Comparison of ENCODE assay signal across 7 cellular contexts in the genomic region with DNA sequence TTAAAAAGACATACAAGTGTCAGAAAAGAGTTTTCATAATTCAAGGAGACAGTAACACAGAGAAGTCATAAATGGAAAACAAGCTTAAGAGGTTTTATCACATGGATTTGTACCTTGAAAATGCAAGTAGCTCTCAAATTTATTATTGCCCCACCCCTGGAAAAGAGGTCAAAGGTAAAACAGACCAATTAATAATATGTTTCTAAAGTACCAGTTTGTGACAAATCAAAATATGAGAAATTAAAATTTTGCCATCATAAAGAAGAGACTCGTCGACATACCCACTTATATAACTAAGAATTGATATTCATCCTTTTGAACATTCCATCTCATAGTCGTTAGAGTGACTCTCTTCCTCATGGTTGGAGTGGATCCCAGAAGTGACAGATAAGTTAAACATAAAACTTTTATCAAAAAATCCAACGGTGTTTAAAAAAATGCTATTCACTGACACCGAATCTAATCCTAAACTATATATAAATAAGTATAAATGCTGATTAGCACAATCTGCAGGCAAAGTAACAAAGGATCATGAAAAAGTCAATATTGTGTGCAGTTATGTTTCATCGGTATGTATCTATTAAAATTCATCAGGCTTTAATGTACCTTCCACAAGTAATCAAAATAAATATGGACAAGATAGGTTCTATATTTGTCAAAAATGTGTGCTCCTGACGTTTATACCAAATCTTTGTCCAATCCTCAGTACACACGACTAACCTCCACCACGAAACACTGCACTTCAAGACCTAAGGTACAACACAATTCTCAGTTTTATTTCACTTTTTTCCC. TPM values are rescaled to one million over a fixed set of nuclear protein-coding genes. Genes with fewer than 3 reads are reported as not detected.
DNase-seq lines count a peak whose midpoint lies in the region; TF ChIP-seq lines count a peak whose summit lies in the region.

No MANE protein-coding gene starts in this region.

- intact Hi-C loops in ascending aorta (cut with DNase I) (no loop called here), thyroid gland (cut with DNase I) (no loop called here)

- H3K4me1 Mint-ChIP-seq in HFFc6 (ENCODE audit: low read depth) (peaks cover 65% of the 10 kb centered on the region), immature natural killer cell (peaks cover 44 to 54% of the 10 kb centered on the region in 2 donors)

- H3K36me3 Mint-ChIP-seq in HFFc6 (ENCODE audit: low read depth) (peaks cover 58% of the 10 kb centered on the region), immature natural killer cell (no peaks in the 10 kb centered on the region)

- H3K27me3 ChIP-seq in ascending aorta (no peaks in the 10 kb centered on the region), suprapubic skin (no peaks in the 10 kb centered on the region), thyroid gland (no peaks in the 10 kb centered on the region)

- 40% methylated on average over 9 of the region's 9 CpGs for WGBS in suprapubic skin
- 79 to 80% methylated on average over 9 of the region's 9 CpGs for WGBS in thyroid gland, 2 donors

- H3K4me1 ChIP-seq in ascending aorta = peaks cover 0 to 46% of the 10 kb centered on the region in 2 donors
- peaks cover 53% of the 10 kb centered on the region for H3K4me1 ChIP-seq in suprapubic skin
- peaks cover 0 to 5% of the 10 kb centered on the region in 2 donors for H3K4me1 ChIP-seq in thyroid gland

- H3K4me3 Mint-ChIP-seq in HFFc6 = peak overlapping the region; percentile 91
- H3K4me3 Mint-ChIP-seq in immature natural killer cell = peak overlapping the region in 3 of 5 donors; percentile 8 to 91 (median 88)

- TF ChIP-seq CTCF in HFFc6 (IDR thresholded peaks at IDR 0.05) (no peak), ascending aorta (IDR thresholded peaks at IDR 0.05) (no peak), suprapubic skin (IDR thresholded peaks at IDR 0.05) (no peak), thyroid gland (IDR thresholded peaks at IDR 0.05) (no peak)

- H3K9me3 Mint-ChIP-seq in HFFc6 (no peaks in the 10 kb centered on the region), immature natural killer cell (no peaks in the 10 kb centered on the region)

- H3K4me3 ChIP-seq in ascending aorta (peak overlapping the region; percentile 66 to 79), suprapubic skin (peak overlapping the region; percentile 96), thyroid gland (replicated peaks in 1 of 3) (no peak overlapping the region)

- H3K9me3 ChIP-seq in ascending aorta = no peaks in the 10 kb centered on the region
- no peaks in the 10 kb centered on the region for H3K9me3 ChIP-seq in suprapubic skin
- H3K9me3 ChIP-seq in thyroid gland = no peaks in the 10 kb centered on the region

- H3K27ac ChIP-seq in ascending aorta (peak overlapping the region; percentile 94 to 96), suprapubic skin (peak overlapping the region; percentile 100), thyroid gland (peak overlapping the region in 1 of 3 donors; percentile 88)

- H3K27ac Mint-ChIP-seq in HFFc6 (peak overlapping the region; percentile 96), immature natural killer cell (peak overlapping the region in 5 of 6 donors; percentile 9 to 87 (median 37))

- H3K27me3 Mint-ChIP-seq in HFFc6 (ENCODE audit: insufficient read depth) (peaks cover 12% of the 10 kb centered on the region), immature natural killer cell (ENCODE audit: low read depth in 3 of 3) (peaks cover 12 to 20% (median 12%) of the 10 kb centered on the region in 3 donors)

- TF ChIP-seq EP300 in suprapubic skin (IDR thresholded peaks at IDR 0.05) = no peak

- H3K36me3 ChIP-seq in ascending aorta (no peaks in the 10 kb centered on the region), suprapubic skin (no peaks in the 10 kb centered on the region), thyroid gland (no peaks in the 10 kb centered on the region)

- no peak for DNase-seq in HFFc6
- no peak for DNase-seq in ascending aorta (ENCODE audit: low spot score in 2 of 2)
- DNase-seq in immature natural killer cell = no peak
- DNase-seq in suprapubic skin (ENCODE audit: low spot score in 2 of 2) = no peak
- no peak for DNase-seq in COR-L47 (lab: John Stamatoyannopoulos, UW)
- no peak for DNase-seq in AG08395 (ENCODE audit: low spot score)
- DNase-seq in thyroid gland = no peak

- TF ChIP-seq POLR2A in suprapubic skin (IDR thresholded peaks at IDR 0.05) (no peak), thyroid gland (IDR thresholded peaks at IDR 0.05) (no peak)

RNA-seq across cellular contexts. Expression of gene CORO1C, which starts 2.3 kb away (rescaled TPM):
- 100 to 1,000 TPM; 541 to 709 (median 649) TPM for total RNA-seq in HFFc6 (2021; fragmentation: NEBNext Ultra II Directional; extraction: Animal tissue kit (Norgen Biotek cat#: 25700))
- 106 TPM for total RNA-seq in ascending aorta
- polyA plus RNA-seq in immature natural killer cell = 10 to 100 TPM; 31.8 to 80.0 (median 32.1) TPM
- total RNA-seq in suprapubic skin = 100 to 1,000 TPM; 117 to 175 (median 142) TPM
- total RNA-seq in thyroid gland = 10 to 100 TPM; 22.0 to 63.6 (median 30.1) TPM

Comparison
In these comparisons a context has a peak if more than half of its experiments do, and no peak if none do; other contexts are left out.
1. H3K4me3 ChIP-seq: peak in ascending aorta (2 of 2) and suprapubic skin (single experiment); none in thyroid gland (0 of 3).